ENCODE assay signal across 2 cellular contexts in genomic region chrX:48396931-48397330, GRCh38. TPM values are rescaled to one million over a fixed set of nuclear protein-coding genes. Genes with fewer than 3 reads are reported as not detected.
"Had no signal": no experiment of that assay in that cellular context is flagged by ENCODE, and none has a peak within 500 bp of the region (broad histone marks: within the 10 kb centered on the region; RNA-seq: fewer than 3 reads in every experiment).

No MANE protein-coding gene starts in this region.

RNA-seq across cellular contexts. Expression of gene SSX4, which starts 13.6 kb away (rescaled TPM):
- total RNA-seq: G401, GM12878 had no signal

RNA-seq across cellular contexts. Expression of gene SSX4B, which starts 14.8 kb away (rescaled TPM):
- total RNA-seq: G401, GM12878 had no signal

RNA-seq across cellular contexts. Expression of gene SSX3, which starts 40.4 kb away (rescaled TPM):
- total RNA-seq: G401, GM12878 had no signal
